25 cellular contexts compared by ENCODE assay signal in the genomic region with DNA sequence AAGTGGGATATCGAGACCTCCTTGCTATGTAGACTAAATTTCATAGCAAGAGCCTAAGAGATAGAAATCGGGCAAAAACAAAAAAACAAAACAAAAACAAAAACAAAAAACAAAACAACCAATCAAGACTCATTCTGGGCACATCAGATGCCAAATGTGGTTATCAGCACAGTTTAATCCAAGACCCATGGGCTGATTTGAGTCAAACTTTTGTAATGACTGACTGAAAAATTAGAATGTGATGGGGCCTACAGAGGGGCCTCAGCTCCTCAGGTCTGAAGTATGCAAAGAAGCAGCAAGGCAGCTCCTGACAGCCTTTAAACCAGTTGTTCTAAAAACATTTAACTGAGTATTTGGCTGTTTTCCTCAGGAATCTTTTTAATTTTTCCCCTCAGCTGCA. TPM values are rescaled to one million over a fixed set of nuclear protein-coding genes. Genes with fewer than 3 reads are reported as not detected.
DNase-seq lines count a peak whose midpoint lies in the region; ATAC-seq, FAIRE-seq and TF ChIP-seq lines count a peak whose summit lies in the region.
"Had no signal": no experiment of that assay in that cellular context is flagged by ENCODE, and none has a peak within 500 bp of the region (broad histone marks: within the 10 kb centered on the region; RNA-seq: fewer than 3 reads in every experiment).

No MANE protein-coding gene starts in this region.

- H3K4me3 ChIP-seq in Karpas-422 (ENCODE audit: low read length) = no peak overlapping the region
- H3K4me3 ChIP-seq in GM12878 = no peak overlapping the region
- H3K4me3 ChIP-seq: A549; BLaER1 treated with 17β-estradiol and CSF1 and Interleukin-3, amounts not matched to agents 10 nM and 100 nM; GM23248 had no signal

- no peaks in the 10 kb centered on the region for H3K9me3 Mint-ChIP-seq in activated T-cell treated with anti-CD3 and anti-CD28 coated beads, Interleukin-2, amount 50 U/mL, for 72 hours
- H3K9me3 Mint-ChIP-seq in glutamatergic neuron (ENCODE audit: unreplicated experiment) = no peaks in the 10 kb centered on the region
- H3K9me3 Mint-ChIP-seq: CD14-positive monocyte; CD4-positive, alpha-beta T cell; CD8-positive, alpha-beta memory T cell had no signal

- intact Hi-C loops in GM12878 (cut with micrococcal nuclease; ENCODE audit: unreplicated experiment) = no loop called here

- H3K36me3 ChIP-seq in Karpas-422 (ENCODE audit: insufficient read depth, low read length) = no peaks in the 10 kb centered on the region
- no peaks in the 10 kb centered on the region for H3K36me3 ChIP-seq in GM12878 (ENCODE audit: control insufficient read depth in 2 of 2, insufficient read depth in 2 of 2, low read length in 1 of 2)
- H3K36me3 ChIP-seq: BLaER1 treated with 17β-estradiol and CSF1 and Interleukin-3, amounts not matched to agents 10 nM and 100 nM had no signal

- ATAC-seq in activated T-cell treated with anti-CD3 and anti-CD28 coated beads, Interleukin-2, amount 50 U/mL, for 72 hours (replicated peaks in 1 of 2) = peak; percentile 40 to 55
- 0 out of 3 replicates have a peak, but pooled peaks have one; percentile 29 for ATAC-seq in GM12878
- ATAC-seq: A549 had no signal

- WGBS in GM12878 (ENCODE audit: insufficient coverage, insufficient replicate concordance, low lambda C conversion rate, missing lambda C conversion rate) = 64% methylated on average over 2 of the region's 2 CpGs

- SMC1A ChIA-PET in GM12878 (lab: Charles Lee; ENCODE audit: uncharacterized antibody, unreplicated experiment) = no interaction called here

- no peak for TF ChIP-seq EP300 in GM12878 (IDR thresholded peaks at IDR 0.05; ENCODE audit: borderline replicate concordance in 1 of 2, control insufficient read depth in 1 of 2, low read depth in 2 of 2, low read length in 2 of 2)

- POLR2A ChIA-PET in GM12878 (lab: Charles Lee) = no interaction called here

- H3K27ac ChIP-seq in Karpas-422 (ENCODE audit: low read length) (no peak overlapping the region), GM12878 (ENCODE audit: control insufficient read depth, insufficient read depth) (no peak overlapping the region)
- H3K27ac ChIP-seq: A549; BLaER1 treated with 17β-estradiol and CSF1 and Interleukin-3, amounts not matched to agents 10 nM and 100 nM; GM23248 had no signal

- H3K36me3 Mint-ChIP-seq in activated T-cell treated with anti-CD3 and anti-CD28 coated beads, Interleukin-2, amount 50 U/mL, for 72 hours (ENCODE audit: insufficient read depth in 2 of 2) = no peaks in the 10 kb centered on the region
- H3K36me3 Mint-ChIP-seq in glutamatergic neuron (ENCODE audit: unreplicated experiment) = peaks cover 5% of the 10 kb centered on the region

- H3K27me3 Mint-ChIP-seq in activated T-cell treated with anti-CD3 and anti-CD28 coated beads, Interleukin-2, amount 50 U/mL, for 72 hours (ENCODE audit: low read depth) = no peaks in the 10 kb centered on the region
- H3K27me3 Mint-ChIP-seq in glutamatergic neuron (ENCODE audit: unreplicated experiment) = peaks cover 2% of the 10 kb centered on the region
- H3K27me3 Mint-ChIP-seq: CD4-positive, alpha-beta T cell; CD8-positive, alpha-beta memory T cell had no signal

- RAD21 ChIA-PET in GM12878 (lab: Charles Lee; ENCODE audit: unreplicated experiment) = no interaction called here

- H3K9ac ChIP-seq in Karpas-422 (ENCODE audit: low read length) (no peak overlapping the region), GM12878 (ENCODE audit: control insufficient read depth, insufficient read depth, low read length) (no peak overlapping the region)
- H3K9ac ChIP-seq: BLaER1 treated with 17β-estradiol and CSF1 and Interleukin-3, amounts not matched to agents 10 nM and 100 nM; GM23248 had no signal

- no peaks in the 10 kb centered on the region for H3K9me3 ChIP-seq in Karpas-422 (ENCODE audit: low read length)
- H3K9me3 ChIP-seq in GM12878 (replicated peaks; ENCODE audit: control insufficient read depth, insufficient read depth, low read length) = no peaks in the 10 kb centered on the region
- H3K9me3 ChIP-seq: A549; BE2C; BLaER1 treated with 17β-estradiol and CSF1 and Interleukin-3, amounts not matched to agents 10 nM and 100 nM had no signal

- TF ChIP-seq CTCF in GM12878 (IDR thresholded peaks at IDR 0.05 in 2 of 3, conservative IDR thresholded peaks at IDR 0.05 in 1 of 3; ENCODE audit: control insufficient read depth in 2 of 3, extremely low read depth in 1 of 3, insufficient read depth in 1 of 3, low read depth in 3 of 3, low read length in 3 of 3) = no peak
- no peak for TF ChIP-seq CTCF in glutamatergic neuron (IDR thresholded peaks at IDR 0.05; ENCODE audit: partially characterized antibody, unreplicated experiment)

- H3K9me2 ChIP-seq in Karpas-422 (replicated peaks; ENCODE audit: insufficient read depth, low read length) = no peaks in the 10 kb centered on the region

- H3K27me3 ChIP-seq in Karpas-422 (ENCODE audit: low read length) = no peaks in the 10 kb centered on the region
- H3K27me3 ChIP-seq in GM12878 (replicated peaks in 1 of 2; ENCODE audit: control insufficient read depth in 2 of 2, insufficient read depth in 2 of 2, low read length in 1 of 2) = no peaks in the 10 kb centered on the region
- H3K27me3 ChIP-seq: BE2C; BLaER1 treated with 17β-estradiol and CSF1 and Interleukin-3, amounts not matched to agents 10 nM and 100 nM had no signal

- H3K4me2 ChIP-seq in Karpas-422 (ENCODE audit: low read depth, low read length, poor library complexity, severe bottlenecking) (no peak overlapping the region), GM12878 (ENCODE audit: control insufficient read depth, insufficient read depth) (peak overlapping the region; percentile 38; the same call in 1 of the 2 replicates)
- H3K4me2 ChIP-seq: A549; BLaER1 treated with 17β-estradiol and CSF1 and Interleukin-3, amounts not matched to agents 10 nM and 100 nM had no signal

- H3K4me3 Mint-ChIP-seq in activated T-cell treated with anti-CD3 and anti-CD28 coated beads, Interleukin-2, amount 50 U/mL, for 72 hours = no peak overlapping the region
- no peak overlapping the region for H3K4me3 Mint-ChIP-seq in glutamatergic neuron (ENCODE audit: unreplicated experiment)
- H3K4me3 Mint-ChIP-seq: CD14-positive monocyte; CD4-positive, alpha-beta T cell; CD8-positive, alpha-beta memory T cell had no signal

- in situ Hi-C loops in GM12878 (cut with MboI) = no loop called here

- H3K4me1 ChIP-seq in Karpas-422 (ENCODE audit: low read length) (peaks cover 5% of the 10 kb centered on the region; the same call in 1 of the 2 replicates), GM12878 (ENCODE audit: control insufficient read depth, insufficient read depth, low read length) (peaks cover 12% of the 10 kb centered on the region; the same call in 1 of the 2 replicates)
- H3K4me1 ChIP-seq: A549, BE2C had no signal

- CTCF ChIA-PET in GM12878 (lab: Yijun Ruan, JAX) = interaction anchor here (1.2 kb wide), 1 partner anchor 39 kb away, joined by 3 read pairs; no protein-coding TSS in a partner anchor

- H4K20me1 ChIP-seq in Karpas-422 (ENCODE audit: insufficient read depth, low read depth, low read length) (no peaks in the 10 kb centered on the region), GM12878 (ENCODE audit: control insufficient read depth, insufficient read depth) (no peaks in the 10 kb centered on the region)
- H4K20me1 ChIP-seq: BLaER1 treated with 17β-estradiol and CSF1 and Interleukin-3, amounts not matched to agents 10 nM and 100 nM had no signal

- H3K4me1 Mint-ChIP-seq in activated T-cell treated with anti-CD3 and anti-CD28 coated beads, Interleukin-2, amount 50 U/mL, for 72 hours (ENCODE audit: low read depth) = peaks cover 10% of the 10 kb centered on the region
- H3K4me1 Mint-ChIP-seq in glutamatergic neuron (ENCODE audit: low read depth, unreplicated experiment) = no peaks in the 10 kb centered on the region
- H3K4me1 Mint-ChIP-seq: CD8-positive, alpha-beta memory T cell had no signal

- TF ChIP-seq RAD21 in GM12878 (IDR thresholded peaks at IDR 0.05; ENCODE audit: insufficient read depth, low read depth, low read length) = no peak

- BruUV-seq in GM12878 (replicated peaks; lab: Mats Ljungman, UMichigan) = no TSS peak

- no peaks in the 10 kb centered on the region for H3K79me2 ChIP-seq in Karpas-422 (ENCODE audit: low read length)
- no peaks in the 10 kb centered on the region for H3K79me2 ChIP-seq in GM12878 (ENCODE audit: control insufficient read depth, insufficient read depth, low read length)

- no peak overlapping the region for H3K27ac Mint-ChIP-seq in activated T-cell treated with anti-CD3 and anti-CD28 coated beads, Interleukin-2, amount 50 U/mL, for 72 hours
- H3K27ac Mint-ChIP-seq in glutamatergic neuron (ENCODE audit: unreplicated experiment) = no peak overlapping the region
- H3K27ac Mint-ChIP-seq: CD14-positive monocyte; CD4-positive, alpha-beta T cell; CD8-positive, alpha-beta memory T cell had no signal

- no peak for TF ChIP-seq POLR2A in GM12878 (IDR thresholded peaks at IDR 0.05; ENCODE audit: low read depth, low read length)

- no peak for DNase-seq in activated T-cell treated with anti-CD3 and anti-CD28 coated beads, Interleukin-2, amount 50 U/mL, for 72 hours
- DNase-seq in activated T-cell treated with anti-CD3 and anti-CD28 coated beads, Interleukin-2, amount 50 U/mL, for 1 hour = no peak
- peak; percentile 12 for DNase-seq in Karpas-422
- no peak for DNase-seq in GM12878 (ENCODE audit: low read depth, low spot score)
- DNase-seq in glutamatergic neuron = no peak
- DNase-seq in KG1 (lab: John Stamatoyannopoulos, UW) = no peak
- DNase-seq: 8988T; ACHN; AML-193; BE2C; CD4-positive, alpha-beta T cell; CD8-positive, alpha-beta memory T cell; DMS 273 treated with DMSO at 0.1 percent for 48 hours; DMS79; EL; GDM1; GM23248; H7; HCEC 1CT had no signal

- H2AFZ ChIP-seq in Karpas-422 (ENCODE audit: low read length) (no peak overlapping the region), GM12878 (ENCODE audit: control insufficient read depth, low read depth, low read length) (peak overlapping the region; percentile 20; the same call in 1 of the 2 replicates)
- H2AFZ ChIP-seq: GM23248 had no signal

- FAIRE-seq in GM12878 (lab: Jason Lieb, UNC) = no peak
- FAIRE-seq: A549, D721Med, GM12892, H1 had no signal

RNA-seq across cellular contexts. Expression of gene SLC4A8, which starts 49.3 kb away (rescaled TPM):
- total RNA-seq in activated T-cell treated with anti-CD3 and anti-CD28 coated beads, Interleukin-2, amount 50 U/mL, for 72 hours = 1 to 10 TPM; 1.9 to 4.6 TPM
- total RNA-seq in Karpas-422 (2014; rRNA removed; shearing (Covaris generic); ENCODE audit: low replicate concordance) = 0.43 and 9.1 TPM in 2 replicates
- 17.9 and 20.2 TPM in 2 replicates for total RNA-seq in GM12878 (2013; cell fraction: nucleolus; rRNA removed)
- total RNA-seq in GM12878 (2014; rRNA removed) (4.4 and 5.3 TPM in 2 replicates), GM12878 (2014; rRNA removed; fragmentation: Illumina TruSeq; extraction: Trizol) (3.8 and 4.5 TPM in 2 replicates), GM12878 (2021) (7.7 and 10.7 TPM in 2 replicates), glutamatergic neuron (ENCODE audit: unreplicated experiment) (80.0 TPM)
- 1.5 TPM for polyA plus RNA-seq in GM12878 (2011; ENCODE audit: low read depth)
- polyA plus RNA-seq in GM12878 (2011; rRNA removed) (2.7 and 2.9 TPM in 2 replicates), GM12878 (2014; fragmentation: Illumina TruSeq; extraction: Trizol) (4.1 and 6.3 TPM in 2 replicates), GM12878 (2014; fragmentation: Nextera tagmentation; extraction: Ambion mirVana) (1 to 10 TPM; 1.4 to 2.0 TPM), GM12878 (2014; rRNA removed) (5.6 and 6.3 TPM in 2 replicates), GM12878 (2016; fragmentation: Nextera tagmentation; extraction: Ambion mirVana) (1 to 10 TPM; 2.7 to 3.4 TPM)
- polyA plus RNA-seq in GM12878 (2011; cell fraction: cytosol; rRNA removed) = 2.2 and 2.9 TPM in 2 replicates
- polyA plus RNA-seq in GM12878 (2011; cell fraction: nucleus; rRNA removed) = 2.2 and 4.6 TPM in 2 replicates
- polyA plus RNA-seq in GM12878 (2012) = 1.8 and 3.2 TPM in 2 replicates
- 2.9 and 4.4 TPM in 2 replicates for polyA minus RNA-seq in GM12878 (2011; rRNA and poly(A)+ RNA removed)
- polyA minus RNA-seq in GM12878 (2011; cell fraction: cytosol; rRNA and poly(A)+ RNA removed) = 0.52 and 0.94 TPM in 2 replicates
- polyA minus RNA-seq in GM12878 (2011; cell fraction: nucleus; rRNA and poly(A)+ RNA removed) = 1.8 and 3.6 TPM in 2 replicates
